ENCODE assay signal across 21 cellular contexts in the genomic region with DNA sequence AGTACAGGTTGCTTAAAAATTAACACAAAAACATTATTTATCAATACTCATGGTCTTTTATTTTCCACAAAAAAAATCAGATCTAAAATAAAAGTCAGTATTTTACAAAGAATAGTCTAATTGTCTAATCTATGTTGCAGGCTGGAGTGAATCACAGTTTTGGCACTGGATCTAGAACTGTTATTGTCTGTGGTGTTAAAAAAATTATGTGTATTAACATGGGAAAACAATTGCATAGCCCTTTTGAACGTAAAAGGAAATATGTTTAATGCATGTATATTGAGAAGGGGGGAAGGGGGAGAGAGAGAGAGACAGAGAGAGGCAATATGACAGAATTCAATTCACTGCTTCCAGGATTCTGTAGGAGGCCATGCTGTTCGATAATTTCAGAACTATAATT.
"Had no signal": no experiment of that assay in that cellular context is flagged by ENCODE, and none has a peak within 500 bp of the region (broad histone marks: within the 10 kb centered on the region; RNA-seq: fewer than 3 reads in every experiment).

No MANE protein-coding gene starts in this region.

- H3K27ac Mint-ChIP-seq: activated naive CD4-positive, alpha-beta T cell treated with anti-CD3 and anti-CD28 coated beads, Interleukin-2, amount 50 U/mL, for 72 hours; activated T-cell treated with anti-CD3 and anti-CD28 coated beads, Interleukin-2, amount 50 U/mL, for 72 hours; endodermal cell; naive thymus-derived CD4-positive, alpha-beta T cell; stimulated activated memory B cell treated with anti-CD40 and anti-IgM and Interleukin-4, amounts not matched to agents 10 μg/mL and 1 μg/mL and 100 μg/mL, for 72 hours had no signal

- H3K4me1 ChIP-seq: gastroesophageal sphincter, sigmoid colon, tibial artery had no signal

- DNase-seq: activated CD4-positive, alpha-beta T cell treated with anti-CD3 and anti-CD28 coated beads, Interleukin-2, amount 50 U/mL, for 1 hour; activated CD4-positive, CD25-positive, alpha-beta regulatory T cell treated with anti-CD3 and anti-CD28 coated beads, Interleukin-2, amount 50 U/mL, for 72 hours; activated gamma-delta T cell; activated T-cell treated with anti-CD3 and anti-CD28 coated beads, Interleukin-2, amount 50 U/mL, for 72 hours; endodermal cell; heart right ventricle; left ventricle myocardium superior; mesenchymal stem cell; naive thymus-derived CD4-positive, alpha-beta T cell; ovary; sigmoid colon; stimulated activated CD4-positive, alpha-beta T cell treated with anti-CD3 and anti-CD28 coated beads, Interleukin-4, amount 100 ng/mL, for 24 hours; SW 1271; tibial artery had no signal

- H3K4me3 Mint-ChIP-seq: activated T-cell treated with anti-CD3 and anti-CD28 coated beads, Interleukin-2, amount 50 U/mL, for 72 hours; endodermal cell; naive thymus-derived CD4-positive, alpha-beta T cell; stimulated activated memory B cell treated with anti-CD40 and anti-IgM and Interleukin-4, amounts not matched to agents 10 μg/mL and 1 μg/mL and 100 μg/mL, for 72 hours had no signal

- H3K36me3 Mint-ChIP-seq: activated naive CD4-positive, alpha-beta T cell treated with anti-CD3 and anti-CD28 coated beads, Interleukin-2, amount 50 U/mL, for 72 hours; naive thymus-derived CD4-positive, alpha-beta T cell; stimulated activated memory B cell treated with anti-CD40 and anti-IgM and Interleukin-4, amounts not matched to agents 10 μg/mL and 1 μg/mL and 100 μg/mL, for 72 hours had no signal

- H3K27me3 Mint-ChIP-seq: stimulated activated memory B cell treated with anti-CD40 and anti-IgM and Interleukin-4, amounts not matched to agents 10 μg/mL and 1 μg/mL and 100 μg/mL, for 72 hours had no signal

- H3K9me3 ChIP-seq: adrenal gland, gastroesophageal sphincter, heart right ventricle, ovary, sigmoid colon, tibial artery had no signal

- FAIRE-seq: colon had no signal

- H3K4me3 ChIP-seq: adrenal gland, gastroesophageal sphincter, heart right ventricle, ovary, sigmoid colon, tibial artery had no signal

- H3K27me3 ChIP-seq: adrenal gland, gastroesophageal sphincter, heart right ventricle, ovary, sigmoid colon, tibial artery had no signal

- H3K4me1 Mint-ChIP-seq: naive thymus-derived CD4-positive, alpha-beta T cell had no signal

- H3K9me3 Mint-ChIP-seq: activated naive CD4-positive, alpha-beta T cell treated with anti-CD3 and anti-CD28 coated beads, Interleukin-2, amount 50 U/mL, for 72 hours; endodermal cell; stimulated activated memory B cell treated with anti-CD40 and anti-IgM and Interleukin-4, amounts not matched to agents 10 μg/mL and 1 μg/mL and 100 μg/mL, for 72 hours had no signal

- H3K27ac ChIP-seq: adrenal gland, epithelial cell of prostate, gastroesophageal sphincter, heart right ventricle, ovary, sigmoid colon, tibial artery, VCaP had no signal

- H3K36me3 ChIP-seq: adrenal gland, gastroesophageal sphincter, heart right ventricle, ovary, sigmoid colon, tibial artery had no signal

- ATAC-seq: activated naive CD4-positive, alpha-beta T cell treated with anti-CD3 and anti-CD28 coated beads, Interleukin-2, amount 50 U/mL, for 72 hours; activated T-cell treated with anti-CD3 and anti-CD28 coated beads, Interleukin-2, amount 50 U/mL, for 72 hours; gastroesophageal sphincter; heart right ventricle; left ventricle myocardium superior; naive thymus-derived CD4-positive, alpha-beta T cell; stimulated activated memory B cell treated with anti-CD40 and anti-IgM and Interleukin-4, amounts not matched to agents 10 μg/mL and 1 μg/mL and 100 μg/mL, for 72 hours had no signal
